Comparison of ENCODE assay signal across 10 cellular contexts in genomic region chrX:10633722-10634121, GRCh38. TPM values are rescaled to one million over a fixed set of nuclear protein-coding genes. Genes with fewer than 3 reads are reported as not detected.
DNase-seq lines count a peak whose midpoint lies in the region; ATAC-seq and TF ChIP-seq lines count a peak whose summit lies in the region.
"Had no signal": no experiment of that assay in that cellular context is flagged by ENCODE, and none has a peak within 500 bp of the region (broad histone marks: within the 10 kb centered on the region; RNA-seq: fewer than 3 reads in every experiment).

No MANE protein-coding gene starts in this region.

- no peaks in the 10 kb centered on the region for H3K36me3 Mint-ChIP-seq in nephron (ENCODE audit: low read depth)

- TF ChIP-seq CTCF in nephron (IDR thresholded peaks at IDR 0.05; ENCODE audit: unreplicated experiment in 3 of 3) = no peak

- H3K4me1 Mint-ChIP-seq in nephron = peaks cover 31% of the 10 kb centered on the region

- no peak overlapping the region for H3K4me3 Mint-ChIP-seq in nephron

- H3K9me3 Mint-ChIP-seq in nephron = peaks cover 7% of the 10 kb centered on the region

- H3K27me3 Mint-ChIP-seq in nephron (ENCODE audit: low read depth) = no peaks in the 10 kb centered on the region

- peak; percentile 27 for DNase-seq in DMS53 treated with DMSO at 0.1 percent for 48 hours (lab: John Stamatoyannopoulos, UW; ENCODE audit: unreplicated experiment)
- DNase-seq in NCI-H2196 (lab: John Stamatoyannopoulos, UW; ENCODE audit: unreplicated experiment) = peak; percentile 18
- peak; percentile 91 for DNase-seq in dermis blood vessel endothelial cell
- DNase-seq in stimulated activated CD4-positive, alpha-beta T cell treated with anti-CD3 and anti-CD28 coated beads, Interleukin-4, amount 100 ng/mL, for 4 hours = no peak
- DNase-seq: cerebellar nuclear complex, NCI-H2081 treated with DMSO at 0.1 percent for 48 hours had no signal

- ATAC-seq in HG02884 (IDR thresholded peaks at IDR 0.05; ENCODE audit: unreplicated experiment) = no peak
- no peak for ATAC-seq in activated CD4-positive, CD25-positive, alpha-beta regulatory T cell treated with anti-CD3 and anti-CD28 coated beads, Interleukin-2, amount 50 U/mL, for 24 hours
- no peak for ATAC-seq in HG03565 (IDR thresholded peaks at IDR 0.05; ENCODE audit: unreplicated experiment)

- peak overlapping the region; percentile 35 to 62 (median 43) for H3K27ac Mint-ChIP-seq in nephron

RNA-seq across cellular contexts. Expression of gene MID1, which starts 13.3 kb away (rescaled TPM):
- 52.9 and 63.8 TPM in 2 replicates for total RNA-seq in dermis blood vessel endothelial cell

Comparison
In these comparisons a context has a peak if more than half of its experiments do, and no peak if none do; other contexts are left out.
1. DNase-seq: peak in DMS53 treated with DMSO at 0.1 percent for 48 hours (single experiment), NCI-H2196 (single experiment) and dermis blood vessel endothelial cell (single experiment); none in stimulated activated CD4-positive, alpha-beta T cell treated with anti-CD3 and anti-CD28 coated beads, Interleukin-4, amount 100 ng/mL, for 4 hours (0 of 2).